ENCODE assay signal across 30 cellular contexts in genomic region chr11:76648929-76649328, GRCh38. TPM values are rescaled to one million over a fixed set of nuclear protein-coding genes. Genes with fewer than 3 reads are reported as not detected.
"Had no signal": no experiment of that assay in that cellular context is flagged by ENCODE, and none has a peak within 500 bp of the region (broad histone marks: within the 10 kb centered on the region; RNA-seq: fewer than 3 reads in every experiment).

No MANE protein-coding gene starts in this region.

- H3K9me3 Mint-ChIP-seq: activated T-helper 17 cell treated with anti-CD3 and anti-CD28 coated beads, Interleukin-2, amount 50 U/mL, for 72 hours had no signal

- H3K36me3 ChIP-seq: breast epithelium, MG63, SJSA1 had no signal

- DNase-seq: activated CD4-positive, alpha-beta T cell treated with anti-CD3 and anti-CD28 coated beads, Interleukin-2, amount 10 ng/mL, durations not matched to agents 24 days and 14 days; activated CD4-positive, alpha-beta T cell treated with anti-CD3 and anti-CD28 coated beads, Interleukin-2, amount 50 U/mL, for 4 hours; activated CD8-positive, alpha-beta T cell treated with anti-CD3 and anti-CD28 coated beads for 36 hours; activated effector memory CD4-positive, alpha-beta T cell treated with anti-CD3 and anti-CD28 coated beads, Interleukin-2, amount 50 U/mL, for 16 hours; activated naive CD4-positive, alpha-beta T cell; activated naive CD4-positive, alpha-beta T cell treated with anti-CD3 and anti-CD28 coated beads, Interleukin-2, amount 50 U/mL, for 16 hours; activated naive CD8-positive, alpha-beta T cell treated with anti-CD3 and anti-CD28 coated beads for 36 hours; activated T-cell treated with anti-CD3 and anti-CD28 coated beads, Interleukin-2, amount 50 U/mL, for 1 hour; activated T-cell treated with anti-CD3 and anti-CD28 coated beads, Interleukin-2, amount 50 U/mL, for 72 hours; body of pancreas; Kasumi-1; KG1; MG63; NCI-H1048; NCI-H1105 treated with DMSO at 0.1 percent for 48 hours; NCI-H1436; NCI-H1694; NCI-H1930; NCI-H2081 treated with DMSO at 0.1 percent for 48 hours; NCI-H345; NCI-H524 treated with DMSO at 0.1 percent for 48 hours; SHP77 treated with DMSO at 0.1 percent for 48 hours; SK-N-SH had no signal

- H3K4me1 ChIP-seq: body of pancreas, breast epithelium had no signal

- ATAC-seq: activated CD8-positive, alpha-beta T cell treated with anti-CD3 and anti-CD28 coated beads for 36 hours; activated T-cell treated with anti-CD3 and anti-CD28 coated beads, Interleukin-2, amount 50 U/mL, for 72 hours; activated T-helper 17 cell treated with anti-CD3 and anti-CD28 coated beads, Interleukin-2, amount 50 U/mL, for 72 hours; body of pancreas; Panc1 had no signal

- H3K4me3 Mint-ChIP-seq: activated CD4-positive, alpha-beta T cell treated with anti-CD3 and anti-CD28 coated beads, Interleukin-2, amount 10 ng/mL, durations not matched to agents 24 days and 14 days; activated CD8-positive, alpha-beta T cell treated with anti-CD3 and anti-CD28 coated beads for 36 hours; activated naive CD8-positive, alpha-beta T cell treated with anti-CD3 and anti-CD28 coated beads for 36 hours; activated T-cell treated with anti-CD3 and anti-CD28 coated beads, Interleukin-2, amount 50 U/mL, for 72 hours; activated T-helper 17 cell treated with anti-CD3 and anti-CD28 coated beads, Interleukin-2, amount 50 U/mL, for 72 hours; IgD-negative memory B cell; T-helper 1 cell treated with Interleukin-12 subunit alpha and Interleukin-12 subunit beta and Interleukin-4 antibody, amounts not matched to agents 30 μg/mL and 1 μg/mL, for 36 hours; T-helper 2 cell treated with Interferon-gamma antibody and Interleukin-4, amounts not matched to agents 5 μg/mL and 100 μg/mL, for 36 hours had no signal

- H3K9ac ChIP-seq: SK-N-SH had no signal

- H3K27ac Mint-ChIP-seq: activated CD4-positive, alpha-beta T cell treated with anti-CD3 and anti-CD28 coated beads, Interleukin-2, amount 10 ng/mL, durations not matched to agents 24 days and 14 days; activated CD8-positive, alpha-beta T cell treated with anti-CD3 and anti-CD28 coated beads for 36 hours; activated naive CD8-positive, alpha-beta T cell treated with anti-CD3 and anti-CD28 coated beads for 36 hours; activated T-cell treated with anti-CD3 and anti-CD28 coated beads, Interleukin-2, amount 50 U/mL, for 72 hours; activated T-helper 17 cell treated with anti-CD3 and anti-CD28 coated beads, Interleukin-2, amount 50 U/mL, for 72 hours; IgD-negative memory B cell; T-helper 1 cell treated with Interleukin-12 subunit alpha and Interleukin-12 subunit beta and Interleukin-4 antibody, amounts not matched to agents 30 μg/mL and 1 μg/mL, for 36 hours; T-helper 2 cell treated with Interferon-gamma antibody and Interleukin-4, amounts not matched to agents 5 μg/mL and 100 μg/mL, for 36 hours had no signal

- H3K4me1 Mint-ChIP-seq: activated CD4-positive, alpha-beta T cell treated with anti-CD3 and anti-CD28 coated beads, Interleukin-2, amount 10 ng/mL, durations not matched to agents 24 days and 14 days; activated T-helper 17 cell treated with anti-CD3 and anti-CD28 coated beads, Interleukin-2, amount 50 U/mL, for 72 hours; IgD-negative memory B cell had no signal

- H3K27ac ChIP-seq: body of pancreas, breast epithelium, SJSA1 had no signal

- H3K27me3 ChIP-seq: body of pancreas, breast epithelium, SJSA1 had no signal

- H3K9me3 ChIP-seq: body of pancreas, SJSA1 had no signal

- H3K4me3 ChIP-seq: body of pancreas, breast epithelium, MG63, SJSA1 had no signal

RNA-seq across cellular contexts. Expression of gene LRRC32, which starts 21.6 kb away (rescaled TPM):
- polyA plus RNA-seq: IgD-negative memory B cell had no signal
